Comparison of ENCODE assay signal across 6 cellular contexts in the genomic region with DNA sequence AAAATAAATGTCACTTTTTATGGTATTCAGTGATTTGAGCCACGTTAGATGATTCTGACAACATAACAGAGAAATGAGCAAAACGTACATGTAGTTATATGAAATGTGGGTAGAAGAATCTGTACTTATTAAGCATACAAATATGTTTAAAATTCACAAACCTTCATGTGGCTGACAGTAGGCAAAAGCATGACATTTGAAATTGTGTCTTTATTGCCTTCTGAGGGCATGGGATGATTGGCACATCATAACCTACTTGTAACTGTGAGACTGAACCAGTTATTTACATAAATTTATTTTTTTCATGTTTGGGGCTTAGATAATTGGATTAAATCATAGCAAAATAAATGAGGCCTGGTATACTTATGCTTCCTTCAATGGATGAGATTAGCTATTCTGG.
"Had no signal": no experiment of that assay in that cellular context is flagged by ENCODE, and none has a peak within 500 bp of the region (broad histone marks: within the 10 kb centered on the region; RNA-seq: fewer than 3 reads in every experiment).

No MANE protein-coding gene starts in this region.

- H3K27ac Mint-ChIP-seq: GM23338, H9 had no signal

- ATAC-seq: GM23338, K562 had no signal

- H3K9me3 Mint-ChIP-seq: GM23338, H9 had no signal

- H3K4me1 Mint-ChIP-seq: GM23338, H9 had no signal

- H3K4me3 Mint-ChIP-seq: GM23338, H9 had no signal

- H3K4me3 ChIP-seq: GM23338, K562 had no signal

- DNase-seq: H9, HCEC 1CT, IMR-90, KG1 had no signal
